28 cellular contexts compared by ENCODE assay signal in genomic region chr11:86702387-86702983, GRCh38.
"Had no signal": no experiment of that assay in that cellular context is flagged by ENCODE, and none has a peak within 500 bp of the region (broad histone marks: within the 10 kb centered on the region; RNA-seq: fewer than 3 reads in every experiment).

No MANE protein-coding gene starts in this region.

- H3K36me3 ChIP-seq: ascending aorta, brain microvascular endothelial cell, gastrocnemius medialis, lower lobe of right lung, neutrophil, ovary, prostate gland, right atrium auricular region, tibial nerve, WERI-Rb-1 had no signal

- H3K27me3 ChIP-seq: ascending aorta, brain microvascular endothelial cell, gastrocnemius medialis, neutrophil, ovary, right atrium auricular region, tibial nerve had no signal

- H3K4me3 Mint-ChIP-seq: activated T-cell treated with anti-CD3 and anti-CD28 coated beads, Interleukin-2, amount 50 U/mL, for 24 hours; activated T-helper 17 cell treated with anti-CD3 and anti-CD28 coated beads, Interleukin-2, amount 50 U/mL, for 72 hours; naive thymus-derived CD8-positive, alpha-beta T cell; stimulated activated naive CD8-positive, alpha-beta T cell treated with anti-CD3 and anti-CD28 coated beads, Interleukin-15, amount 100 ng/mL, for 72 hours had no signal

- H3K9me3 Mint-ChIP-seq: activated naive CD4-positive, alpha-beta T cell treated with anti-CD3 and anti-CD28 coated beads, Interleukin-2, amount 50 U/mL, for 72 hours; activated T-cell treated with anti-CD3 and anti-CD28 coated beads, Interleukin-2, amount 50 U/mL, for 24 hours; activated T-helper 17 cell treated with anti-CD3 and anti-CD28 coated beads, Interleukin-2, amount 50 U/mL, for 72 hours; naive thymus-derived CD8-positive, alpha-beta T cell had no signal

- H3K36me3 Mint-ChIP-seq: activated naive CD4-positive, alpha-beta T cell treated with anti-CD3 and anti-CD28 coated beads, Interleukin-2, amount 50 U/mL, for 72 hours; naive thymus-derived CD8-positive, alpha-beta T cell had no signal

- H3K4me1 ChIP-seq: ascending aorta, lower lobe of right lung, prostate gland, right atrium auricular region had no signal

- H3K4me1 Mint-ChIP-seq: activated T-helper 17 cell treated with anti-CD3 and anti-CD28 coated beads, Interleukin-2, amount 50 U/mL, for 72 hours; naive thymus-derived CD8-positive, alpha-beta T cell; stimulated activated naive CD8-positive, alpha-beta T cell treated with anti-CD3 and anti-CD28 coated beads, Interleukin-15, amount 100 ng/mL, for 72 hours had no signal

- DNase-seq: activated CD4-positive, alpha-beta T cell treated with anti-CD3 and anti-CD28 coated beads, Interleukin-2, amount 50 U/mL, for 4 hours; activated CD8-positive, alpha-beta memory T cell treated with anti-CD3 and anti-CD28 coated beads for 24 hours; activated CD8-positive, alpha-beta memory T cell treated with anti-CD3 and anti-CD28 coated beads, Interleukin-2, amount 50 U/mL, for 4 hours; activated T-cell treated with anti-CD3 and anti-CD28 coated beads, Interleukin-2, amount 50 U/mL, for 24 hours; brain microvascular endothelial cell; central memory CD4-positive, alpha-beta T cell; dermis blood vessel endothelial cell; effector CD8-positive, alpha-beta T cell; erythroblast; gastrocnemius medialis; head of caudate nucleus; islet precursor cell; lower lobe of right lung; mesendoderm; naive thymus-derived CD8-positive, alpha-beta T cell; ovary; stimulated activated CD4-positive, alpha-beta T cell treated with anti-CD3 and anti-CD28 coated beads, Interleukin-1b, Interleukin-23, amount 100 ng/mL, for 48 hours; stimulated activated naive CD8-positive, alpha-beta T cell treated with anti-CD3 and anti-CD28 coated beads, Interleukin-15, amount 100 ng/mL, for 72 hours; T-helper 2 cell; WERI-Rb-1 had no signal

- ATAC-seq: activated naive CD4-positive, alpha-beta T cell treated with anti-CD3 and anti-CD28 coated beads, Interleukin-2, amount 50 U/mL, for 72 hours; activated T-helper 17 cell treated with anti-CD3 and anti-CD28 coated beads, Interleukin-2, amount 50 U/mL, for 72 hours; gastrocnemius medialis; lower lobe of right lung; naive thymus-derived CD8-positive, alpha-beta T cell; stimulated activated naive CD8-positive, alpha-beta T cell treated with anti-CD3 and anti-CD28 coated beads, Interleukin-15, amount 100 ng/mL, for 72 hours had no signal

- H3K9me3 ChIP-seq: ascending aorta, gastrocnemius medialis, lower lobe of right lung, neutrophil, ovary, prostate gland, right atrium auricular region, tibial nerve had no signal

- H3K4me3 ChIP-seq: ascending aorta, gastrocnemius medialis, lower lobe of right lung, ovary, prostate gland, right atrium auricular region, skin epidermis, tibial nerve had no signal

- H3K27ac ChIP-seq: ascending aorta, brain microvascular endothelial cell, gastrocnemius medialis, lower lobe of right lung, neutrophil, ovary, prostate gland, right atrium auricular region, WERI-Rb-1 had no signal

- H3K27ac Mint-ChIP-seq: activated naive CD4-positive, alpha-beta T cell treated with anti-CD3 and anti-CD28 coated beads, Interleukin-2, amount 50 U/mL, for 72 hours; activated T-cell treated with anti-CD3 and anti-CD28 coated beads, Interleukin-2, amount 50 U/mL, for 24 hours; activated T-helper 17 cell treated with anti-CD3 and anti-CD28 coated beads, Interleukin-2, amount 50 U/mL, for 72 hours; naive thymus-derived CD8-positive, alpha-beta T cell; stimulated activated naive CD8-positive, alpha-beta T cell treated with anti-CD3 and anti-CD28 coated beads, Interleukin-15, amount 100 ng/mL, for 72 hours had no signal
